20 cellular contexts compared by ENCODE assay signal in the genomic region with DNA sequence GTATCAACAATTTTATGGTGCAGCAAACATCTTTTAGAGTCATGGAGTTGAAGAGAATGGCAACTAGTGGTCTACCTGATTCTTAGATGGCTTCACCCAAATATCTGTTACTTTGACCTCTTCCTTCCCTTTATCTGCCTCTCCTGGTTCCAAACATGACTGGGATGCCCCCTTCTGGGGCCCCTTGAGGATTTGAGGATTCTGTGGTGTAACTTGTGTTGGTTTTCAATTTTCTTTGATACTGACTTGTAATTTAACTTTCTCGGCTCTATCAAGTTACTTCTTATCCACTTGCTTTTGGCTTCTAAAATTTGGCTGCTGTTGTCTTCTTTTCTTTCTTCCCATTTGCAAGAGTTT.
"Had no signal": no experiment of that assay in that cellular context is flagged by ENCODE, and none has a peak within 500 bp of the region (broad histone marks: within the 10 kb centered on the region; RNA-seq: fewer than 3 reads in every experiment).

No MANE protein-coding gene starts in this region.

- ATAC-seq: effector memory CD8-positive, alpha-beta T cell; gastroesophageal sphincter; left lobe of liver; natural killer cell treated with Interleukin-12 subunit alpha and Interleukin-12 subunit beta and Interleukin-15 and Interleukin-18, amount 100 ng/mL, for 72 hours had no signal

- H3K27me3 ChIP-seq: esophagus squamous epithelium, gastroesophageal sphincter, sigmoid colon, suprapubic skin, thyroid gland, upper lobe of left lung, vagina had no signal

- H3K4me3 Mint-ChIP-seq: effector memory CD8-positive, alpha-beta T cell; memory B cell; natural killer cell treated with Interleukin-12 subunit alpha and Interleukin-12 subunit beta and Interleukin-15 and Interleukin-18, amount 100 ng/mL, for 72 hours had no signal

- H3K27ac Mint-ChIP-seq: effector memory CD8-positive, alpha-beta T cell; memory B cell; natural killer cell treated with Interleukin-12 subunit alpha and Interleukin-12 subunit beta and Interleukin-15 and Interleukin-18, amount 100 ng/mL, for 72 hours had no signal

- H3K9me3 ChIP-seq: esophagus squamous epithelium, gastroesophageal sphincter, lower lobe of right lung, sigmoid colon, suprapubic skin, thyroid gland, upper lobe of left lung, vagina had no signal

- DNase-seq: effector memory CD8-positive, alpha-beta T cell; esophagus squamous epithelium; foreskin fibroblast; glutamatergic neuron; islet precursor cell; lower lobe of right lung; midbrain; posterior cingulate gyrus; sigmoid colon; stimulated activated CD4-positive, alpha-beta T cell treated with anti-CD3 and anti-CD28 coated beads, Interleukin-12 subunit alpha, Interleukin-12 subunit beta, amount 100 ng/mL, for 4 hours; stimulated activated naive CD4-positive, alpha-beta T cell treated with Interleukin-2 at 50 U/mL for 16 hours; thyroid gland; upper lobe of left lung had no signal

- H3K36me3 Mint-ChIP-seq: memory B cell; natural killer cell treated with Interleukin-12 subunit alpha and Interleukin-12 subunit beta and Interleukin-15 and Interleukin-18, amount 100 ng/mL, for 72 hours had no signal

- H3K4me1 ChIP-seq: esophagus squamous epithelium, gastroesophageal sphincter, lower lobe of right lung, sigmoid colon, suprapubic skin, upper lobe of left lung, vagina had no signal

- H3K36me3 ChIP-seq: esophagus squamous epithelium, gastroesophageal sphincter, lower lobe of right lung, sigmoid colon, suprapubic skin, thyroid gland, upper lobe of left lung, vagina had no signal

- H3K27ac ChIP-seq: esophagus squamous epithelium, gastroesophageal sphincter, lower lobe of right lung, sigmoid colon, suprapubic skin, thyroid gland, upper lobe of left lung, vagina had no signal

- H3K9me3 Mint-ChIP-seq: effector memory CD8-positive, alpha-beta T cell; memory B cell; natural killer cell treated with Interleukin-12 subunit alpha and Interleukin-12 subunit beta and Interleukin-15 and Interleukin-18, amount 100 ng/mL, for 72 hours had no signal

- H3K27me3 Mint-ChIP-seq: effector memory CD8-positive, alpha-beta T cell; natural killer cell treated with Interleukin-12 subunit alpha and Interleukin-12 subunit beta and Interleukin-15 and Interleukin-18, amount 100 ng/mL, for 72 hours had no signal

- H3K4me3 ChIP-seq: esophagus squamous epithelium, gastroesophageal sphincter, lower lobe of right lung, sigmoid colon, skin epidermis, suprapubic skin, thyroid gland, upper lobe of left lung, vagina had no signal

- H3K4me1 Mint-ChIP-seq: memory B cell had no signal
